8 cellular contexts compared by ENCODE assay signal in the genomic region with DNA sequence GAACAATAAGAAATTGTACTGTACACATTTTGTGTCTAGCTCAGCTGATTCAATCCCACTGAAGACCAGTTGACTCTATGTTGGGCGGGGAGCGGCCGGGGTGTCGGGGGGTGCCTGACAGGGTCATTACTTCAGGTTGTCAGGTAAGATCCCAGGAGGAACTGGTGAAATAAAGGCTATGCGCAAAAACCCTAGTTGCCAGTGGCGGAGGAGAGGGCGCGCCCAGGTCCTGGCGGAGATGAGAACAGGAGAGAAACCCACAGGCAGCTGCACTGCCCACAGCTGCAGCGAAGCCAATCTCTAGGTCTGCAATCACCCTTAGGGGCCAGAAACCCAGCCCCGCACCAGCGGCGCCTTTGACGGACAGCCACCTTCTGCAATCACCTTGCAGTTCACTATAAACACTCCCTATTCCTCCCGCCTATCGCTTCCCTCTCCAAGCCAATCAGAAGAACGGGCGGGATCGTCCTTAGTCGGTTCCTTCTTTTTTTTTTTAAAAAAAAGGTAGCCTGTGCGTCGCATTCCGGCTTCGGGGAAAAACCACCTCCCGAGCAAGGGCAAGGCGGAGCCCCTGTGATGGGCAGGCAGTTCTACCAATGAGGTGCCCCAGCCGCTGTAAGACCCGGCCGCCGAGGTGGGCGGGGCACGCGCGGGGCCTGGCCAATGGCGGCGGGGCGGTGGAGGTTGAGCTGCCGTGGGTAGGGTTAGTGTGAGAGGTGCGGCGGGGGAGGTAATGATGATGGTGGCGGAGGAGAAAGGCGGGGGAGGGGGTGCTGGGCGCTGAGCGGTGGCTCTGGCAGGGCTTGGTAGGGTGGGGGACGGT. TPM values are rescaled to one million over a fixed set of nuclear protein-coding genes. Genes with fewer than 3 reads are reported as not detected.
DNase-seq lines count a peak whose midpoint lies in the region; ATAC-seq and TF ChIP-seq lines count a peak whose summit lies in the region.

A gene (plus strand): TSS at position 707 of the 823 bp plus-strand sequence. CDS start 1,479 bp downstream, outside the sequence.

- H3K4me1 Mint-ChIP-seq in osteocyte (ENCODE audit: unreplicated experiment): peaks cover 42% of the 10 kb centered on the region

- no peaks in the 10 kb centered on the region for H3K9me3 ChIP-seq in thymus (ENCODE audit: control insufficient read depth)

- under 1% methylated on average over 45 of the region's 45 CpGs for WGBS in thymus

- H3K4me3 ChIP-seq in GM12864 (ENCODE audit: low read depth, low read length): peak within 1 kb of the TSS; percentile 73
- peak within 1 kb of the TSS; percentile 84 for H3K4me3 ChIP-seq in thymus (ENCODE audit: low read length)

- H3K4me3 Mint-ChIP-seq in osteocyte (ENCODE audit: unreplicated experiment): peak within 1 kb of the TSS; percentile 87

- H3K36me3 Mint-ChIP-seq in osteocyte (ENCODE audit: unreplicated experiment): peaks cover 9% of the 10 kb centered on the region

- no peaks in the 10 kb centered on the region for H3K9me3 Mint-ChIP-seq in osteocyte (ENCODE audit: unreplicated experiment)

- no peaks in the 10 kb centered on the region for H3K27me3 Mint-ChIP-seq in osteocyte (ENCODE audit: unreplicated experiment)

- intact Hi-C loops in head of caudate nucleus (cut with DNase I): loop anchor here (2.0 to 10.0 kb wide), 2 partner anchors 70 to 200 kb away; no protein-coding TSS in a partner anchor

- ATAC-seq in HG02759 (IDR thresholded peaks at IDR 0.05; ENCODE audit: unreplicated experiment): peak; percentile 96

- peak; percentile 99 for DNase-seq in GM12864 (ENCODE audit: low read depth)
- DNase-seq in NCI-H1417 (lab: John Stamatoyannopoulos, UW): peak; percentile 100
- DNase-seq in SW 1271 (lab: John Stamatoyannopoulos, UW): peak; percentile 98 to 100
- DNase-seq in activated naive CD8-positive, alpha-beta T cell treated with anti-CD3 and anti-CD28 coated beads, Interleukin-2, amount 50 U/mL, for 16 hours (ENCODE audit: low read depth, low spot score): peak; percentile 93
- DNase-seq in head of caudate nucleus: peak; percentile 98 to 100 (median 99)
- peak; percentile 100 for DNase-seq in osteocyte (ENCODE audit: extremely low spot score, unreplicated experiment)

- H3K27me3 ChIP-seq in thymus (ENCODE audit: control insufficient read depth, insufficient read depth): no peaks in the 10 kb centered on the region

- peak within 1 kb of the TSS; percentile 74 for H3K27ac ChIP-seq in thymus (ENCODE audit: low read depth)

- H3K27ac Mint-ChIP-seq in osteocyte (ENCODE audit: unreplicated experiment): peak within 1 kb of the TSS; percentile 88

- peaks cover 4% of the 10 kb centered on the region for H3K4me1 ChIP-seq in thymus (ENCODE audit: control insufficient read depth, insufficient read depth, low read length)

- TF ChIP-seq CTCF in GM12864 (IDR thresholded peaks at IDR 0.05; ENCODE audit: low read depth, low read length, missing control alignments): no peak
- TF ChIP-seq CTCF in osteocyte (IDR thresholded peaks at IDR 0.05): no peak

- no peaks in the 10 kb centered on the region for H3K36me3 ChIP-seq in thymus (ENCODE audit: control insufficient read depth, insufficient read depth)

RNA-seq across cellular contexts. Expression of the gene that starts here (rescaled TPM):
- 41.9 and 46.5 TPM in 2 replicates for total RNA-seq in osteocyte
- polyA plus RNA-seq in thymus: 11.2 TPM

Comparison
In these comparisons a context has a peak if more than half of its experiments do, and no peak if none do; other contexts are left out.
1. Peak in every context shown above with its lines: DNase-seq, ATAC-seq, H3K4me3 ChIP-seq and H3K27ac ChIP-seq.